Comparison of ENCODE assay signal across 10 cellular contexts in the genomic region with DNA sequence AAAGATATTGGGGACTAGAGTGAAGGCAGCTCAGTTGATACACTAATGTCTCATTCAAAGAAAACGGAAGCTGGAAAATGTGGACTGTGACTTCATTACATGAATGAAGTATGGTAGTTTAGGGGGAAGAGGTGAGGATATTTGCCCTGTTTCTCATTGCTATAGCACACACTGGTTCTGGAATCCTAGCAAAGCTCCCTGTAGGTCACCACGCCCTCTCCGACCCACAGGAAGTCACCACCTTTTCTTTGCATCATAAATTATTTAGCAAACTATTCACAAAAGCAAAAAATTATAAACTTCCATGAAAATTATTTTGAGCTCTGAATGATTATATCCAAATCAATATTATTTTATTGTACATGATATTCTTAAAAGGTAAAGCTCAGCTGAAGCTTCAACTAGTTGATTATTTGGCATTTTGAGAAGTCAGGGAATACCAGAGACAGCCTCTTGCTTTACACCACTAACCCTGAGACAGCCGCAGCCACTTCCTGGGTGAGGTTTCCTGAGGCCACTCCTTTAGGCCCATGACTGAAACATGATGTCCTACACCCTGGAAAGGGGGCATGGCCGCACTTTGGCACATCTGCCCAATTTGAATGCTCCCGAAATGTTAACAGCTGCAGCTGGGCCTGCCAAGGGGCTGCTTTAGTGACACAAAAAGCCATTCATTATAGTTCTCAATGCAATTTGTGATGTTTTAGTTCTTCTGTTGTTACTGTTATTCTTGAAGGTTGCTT. TPM values are rescaled to one million over a fixed set of nuclear protein-coding genes. Genes with fewer than 3 reads are reported as not detected.
DNase-seq lines count a peak whose midpoint lies in the region; ATAC-seq, FAIRE-seq and TF ChIP-seq lines count a peak whose summit lies in the region.
"Had no signal": no experiment of that assay in that cellular context is flagged by ENCODE, and none has a peak within 500 bp of the region (broad histone marks: within the 10 kb centered on the region; RNA-seq: fewer than 3 reads in every experiment).

No MANE protein-coding gene starts in this region.

- H3K4me2 ChIP-seq in parathyroid adenoma (ENCODE audit: low read length) = no peak overlapping the region

- TF ChIP-seq CTCF in RWPE2 (IDR thresholded peaks at IDR 0.05; ENCODE audit: poor library complexity, severe bottlenecking) (no peak), parathyroid adenoma (IDR thresholded peaks at IDR 0.05) (no peak)

- H3K27ac ChIP-seq in RWPE2 (ENCODE audit: poor library complexity, severe bottlenecking) = peak overlapping the region; percentile 68
- peak overlapping the region; percentile 40 for H3K27ac ChIP-seq in caudate nucleus (ENCODE audit: low read depth, low read length)
- no peak overlapping the region for H3K27ac ChIP-seq in parathyroid adenoma

- no peak for DNase-seq in GM12891 (ENCODE audit: insufficient read length, low spot score)
- no peak for DNase-seq in RWPE2 (ENCODE audit: low spot score)
- peak in 34 of 61 donors; percentile 2 to 70 (median 22) for DNase-seq in caudate nucleus (lab: John Stamatoyannopoulos, UW)
- no peak for DNase-seq in NCI-H748 (lab: John Stamatoyannopoulos, UW; ENCODE audit: unreplicated experiment)
- DNase-seq: kidney glomerular epithelial cell, NCI-H1105 had no signal

- H2AFZ ChIP-seq in parathyroid adenoma = peak overlapping the region; percentile 29

- no peaks in the 10 kb centered on the region for H3K79me2 ChIP-seq in parathyroid adenoma

- ATAC-seq in RWPE2 (ENCODE audit: low read depth) = peak; percentile 83
- no peak for ATAC-seq in HG03439 (IDR thresholded peaks at IDR 0.05; ENCODE audit: unreplicated experiment)
- ATAC-seq in HG03135 (IDR thresholded peaks at IDR 0.05; ENCODE audit: unreplicated experiment) = no peak
- ATAC-seq in HG03432 (IDR thresholded peaks at IDR 0.05; ENCODE audit: unreplicated experiment) = no peak

- no peaks in the 10 kb centered on the region for H3K36me3 ChIP-seq in RWPE2 (ENCODE audit: low read depth)
- H3K36me3 ChIP-seq in parathyroid adenoma (ENCODE audit: control insufficient read depth, insufficient read depth, low read length) = no peaks in the 10 kb centered on the region

- H3K9me3 ChIP-seq in RWPE2 (ENCODE audit: severe bottlenecking) = no peaks in the 10 kb centered on the region
- H3K9me3 ChIP-seq in parathyroid adenoma (ENCODE audit: control insufficient read depth, low read length) = no peaks in the 10 kb centered on the region

- H3K4me3 ChIP-seq in RWPE2 (ENCODE audit: severe bottlenecking) (no peak overlapping the region), parathyroid adenoma (ENCODE audit: low read depth, low read length) (no peak overlapping the region)

- H3K27me3 ChIP-seq in RWPE2 (ENCODE audit: insufficient read depth, poor library complexity, severe bottlenecking) = no peaks in the 10 kb centered on the region
- no peaks in the 10 kb centered on the region for H3K27me3 ChIP-seq in parathyroid adenoma (ENCODE audit: control insufficient read depth, insufficient read depth, low read length)

- TF ChIP-seq POLR2A in GM12891 (IDR thresholded peaks at IDR 0.05; ENCODE audit: low read depth, low read length) = no peak

- peak; percentile 78 for FAIRE-seq in GM12891 (lab: Jason Lieb, UNC)

- no peak overlapping the region for H3K9ac ChIP-seq in parathyroid adenoma

- H3K4me1 ChIP-seq in RWPE2 (ENCODE audit: insufficient read depth, poor library complexity, severe bottlenecking) = peaks cover 17% of the 10 kb centered on the region
- peaks cover 4% of the 10 kb centered on the region for H3K4me1 ChIP-seq in parathyroid adenoma

TF ChIP-seq in GM12891, 5 proteins besides CTCF, POLR2A, EP300 and RAD21:
- TF ChIP-seq SPI1 (IDR thresholded peaks at IDR 0.05; ENCODE audit: low read depth, low read length) = no peak
- no peak for TF ChIP-seq POU2F2 (IDR thresholded peaks at IDR 0.05; ENCODE audit: low read depth, low read length)

RNA-seq across cellular contexts. Expression of a gene that starts 50.0 kb away (rescaled TPM):
- 5.5 TPM for polyA plus RNA-seq in GM12891 (2012; ENCODE audit: low read depth, missing spikeins)

Comparison
In these comparisons a context has a peak if more than half of its experiments do, and no peak if none do; other contexts are left out.
1. DNase-seq: peak in caudate nucleus (34 of 61); none in GM12891 (single experiment), RWPE2 (single experiment) and NCI-H748 (single experiment).